25 cellular contexts compared by ENCODE assay signal in genomic region chr6:14545496-14545895, GRCh38.
DNase-seq lines count a peak whose midpoint lies in the region; ATAC-seq and TF ChIP-seq lines count a peak whose summit lies in the region.
"Had no signal": no experiment of that assay in that cellular context is flagged by ENCODE, and none has a peak within 500 bp of the region (broad histone marks: within the 10 kb centered on the region; RNA-seq: fewer than 3 reads in every experiment).

No MANE protein-coding gene starts in this region.

- intact Hi-C loops in sciatic nerve (cut with DNase I) (no loop called here), spleen (cut with DNase I; ENCODE audit: low total_unique reads) (no loop called here)

- H3K27ac ChIP-seq in BLaER1 (no peak overlapping the region), Karpas-422 (ENCODE audit: low read length) (peak overlapping the region; percentile 83), spleen (no peak overlapping the region)
- H3K27ac ChIP-seq: A549, C4-2B, HL-60, KMS-11, SJSA1 had no signal

- H3K4me3 ChIP-seq in BLaER1, result no peak overlapping the region
- 0 out of 2 replicates have a peak overlapping the region, but pooled peaks have one; percentile 21 for H3K4me3 ChIP-seq in Karpas-422 (ENCODE audit: low read length)
- no peak overlapping the region for H3K4me3 ChIP-seq in fibroblast of mammary gland (ENCODE audit: control insufficient read depth, low read depth, low read length)
- no peak overlapping the region for H3K4me3 ChIP-seq in spleen
- H3K4me3 ChIP-seq: A549, GM12878, SJSA1 had no signal

- H3K27me3 ChIP-seq in BLaER1 (no peaks in the 10 kb centered on the region), Karpas-422 (ENCODE audit: low read length) (no peaks in the 10 kb centered on the region), spleen (replicated peaks in 1 of 7) (no peaks in the 10 kb centered on the region)
- H3K27me3 ChIP-seq: SJSA1 had no signal

- TF ChIP-seq POLR2A in spleen (IDR thresholded peaks at IDR 0.05), result no peak

- no peaks in the 10 kb centered on the region for H3K79me2 ChIP-seq in Karpas-422 (ENCODE audit: low read length)

- H3K9me2 ChIP-seq in Karpas-422 (replicated peaks; ENCODE audit: insufficient read depth, low read length), result no peaks in the 10 kb centered on the region

- H4K20me1 ChIP-seq in BLaER1, result no peaks in the 10 kb centered on the region
- H4K20me1 ChIP-seq in Karpas-422 (ENCODE audit: insufficient read depth, low read depth, low read length), result no peaks in the 10 kb centered on the region

- H3K9me3 ChIP-seq in BLaER1 (no peaks in the 10 kb centered on the region), Karpas-422 (ENCODE audit: low read length) (no peaks in the 10 kb centered on the region), spleen (no peaks in the 10 kb centered on the region)
- H3K9me3 ChIP-seq: A549 had no signal

- no peak for DNase-seq in Karpas-422
- DNase-seq in fibroblast of mammary gland (ENCODE audit: low read depth), result peak; percentile 54
- no peak for DNase-seq in sciatic nerve (ENCODE audit: low spot score)
- DNase-seq in NCI-H82 (lab: John Stamatoyannopoulos, UW), result no peak
- DNase-seq in amygdala (lab: John Stamatoyannopoulos, UW), result no peak
- DNase-seq in spleen, result no peak
- DNase-seq: AML-193; CD8-positive, alpha-beta T cell; DMS 273 treated with DMSO at 0.1 percent for 48 hours; DMS79; EL; GDM1; NCI-H1048; NCI-H1694; NCI-H774; NK-92 treated with Interleukin-12 subunit alpha and Interleukin-12 subunit beta, amount 100 ng/mL, for 24 hours; PC-3 had no signal

- H3K4me1 ChIP-seq in BLaER1 (peaks cover 59% of the 10 kb centered on the region), Karpas-422 (ENCODE audit: low read length) (peaks cover 97% of the 10 kb centered on the region), spleen (peaks cover 0 to 12% (median 0%) of the 10 kb centered on the region in 6 donors)
- H3K4me1 ChIP-seq: SJSA1 had no signal

- 77 to 100% (median 93%) methylated on average over 2 of the region's 2 CpGs for WGBS in spleen, 5 donors

- TF ChIP-seq CTCF in fibroblast of mammary gland (conservative IDR thresholded peaks at IDR 0.05; ENCODE audit: control insufficient read depth, insufficient read depth, low read depth, low read length), result no peak
- TF ChIP-seq CTCF in spleen (IDR thresholded peaks at IDR 0.05 in 8 of 11, conservative IDR thresholded peaks at IDR 0.05 in 3 of 11), result no peak

- no peaks in the 10 kb centered on the region for H3K36me3 ChIP-seq in BLaER1
- no peaks in the 10 kb centered on the region for H3K36me3 ChIP-seq in Karpas-422 (ENCODE audit: insufficient read depth, low read length)
- H3K36me3 ChIP-seq in spleen, result no peaks in the 10 kb centered on the region
- H3K36me3 ChIP-seq: SJSA1 had no signal

- H3K9ac ChIP-seq in BLaER1, result no peak overlapping the region
- H3K9ac ChIP-seq in Karpas-422 (ENCODE audit: low read length), result peak overlapping the region; percentile 3; the same call in 1 of the 2 replicates
- H3K9ac ChIP-seq: KMS-11 had no signal

- ATAC-seq in sciatic nerve, result peak; percentile 56
- ATAC-seq: A549; CD8-positive, alpha-beta T cell; GM12878; HCT116; PC-3 had no signal

- H3K4me2 ChIP-seq in BLaER1 (peak overlapping the region; percentile 59), Karpas-422 (ENCODE audit: low read depth, low read length, poor library complexity, severe bottlenecking) (peak overlapping the region; percentile 47)
- H3K4me2 ChIP-seq: A549, KMS-11 had no signal

- H2AFZ ChIP-seq in Karpas-422 (ENCODE audit: low read length), result no peak overlapping the region
